ENCODE assay signal across 27 cellular contexts in the genomic region with DNA sequence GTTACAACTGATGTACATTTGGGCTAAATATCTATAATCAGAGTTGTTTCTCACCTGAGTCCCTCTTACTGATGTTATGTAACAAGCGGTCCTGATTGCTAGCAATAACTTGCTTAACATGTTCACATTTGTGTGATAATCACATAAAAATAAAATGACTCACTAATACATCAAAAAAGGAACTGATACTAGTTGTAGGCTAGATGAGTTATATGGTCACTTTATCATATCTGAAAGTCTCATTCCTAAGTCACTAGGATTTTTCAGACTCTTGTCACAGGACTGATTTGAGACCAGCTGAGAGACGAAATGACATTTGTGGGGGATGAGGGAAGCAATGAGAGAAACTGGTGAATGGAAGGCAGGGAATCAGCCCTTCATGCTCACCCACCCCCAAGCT. TPM values are rescaled to one million over a fixed set of nuclear protein-coding genes. Genes with fewer than 3 reads are reported as not detected.
DNase-seq lines count a peak whose midpoint lies in the region; ATAC-seq, FAIRE-seq and TF ChIP-seq lines count a peak whose summit lies in the region.
"Had no signal": no experiment of that assay in that cellular context is flagged by ENCODE, and none has a peak within 500 bp of the region (broad histone marks: within the 10 kb centered on the region; RNA-seq: fewer than 3 reads in every experiment).

No MANE protein-coding gene starts in this region.

- H4K20me1 ChIP-seq in Karpas-422 (ENCODE audit: insufficient read depth, low read depth, low read length), result no peaks in the 10 kb centered on the region

- peak; percentile 50 for DNase-seq in Karpas-422
- no peak for DNase-seq in pancreas
- no peak for DNase-seq in ascending aorta (ENCODE audit: low spot score in 2 of 2)
- DNase-seq in GOT3 (lab: John Stamatoyannopoulos, UW), result no peak
- no peak for DNase-seq in NK-92 (lab: John Stamatoyannopoulos, UW; ENCODE audit: unreplicated experiment)
- DNase-seq: Caco-2; CD4-positive, alpha-beta T cell; GDM1; MM.1S; NCI-H1092; NCI-H146; NCI-H2029 treated with DMSO at 0.1 percent for 48 hours; NCI-H2171; NK-92 treated with Interleukin-12 subunit alpha and Interleukin-12 subunit beta, amount 100 ng/mL, for 24 hours; T-helper 17 cell had no signal

- no peaks in the 10 kb centered on the region for H3K79me2 ChIP-seq in Karpas-422 (ENCODE audit: low read length)

- TF ChIP-seq CTCF in pancreas (IDR thresholded peaks at IDR 0.05), result no peak
- TF ChIP-seq CTCF in ascending aorta (IDR thresholded peaks at IDR 0.05), result no peak

- H2AFZ ChIP-seq in Karpas-422 (ENCODE audit: low read length), result no peak overlapping the region
- H2AFZ ChIP-seq: GM23338 had no signal

- no peaks in the 10 kb centered on the region for H3K9me2 ChIP-seq in Karpas-422 (replicated peaks; ENCODE audit: insufficient read depth, low read length)

- H3K4me2 ChIP-seq in Karpas-422 (ENCODE audit: low read depth, low read length, poor library complexity, severe bottlenecking), result no peak overlapping the region
- H3K4me2 ChIP-seq: GM23338 had no signal

- 34 to 41% methylated on average over 2 of the region's 2 CpGs for WGBS in pancreas, 2 donors

- H3K4me3 ChIP-seq in Karpas-422 (ENCODE audit: low read length), result no peak overlapping the region
- no peak overlapping the region for H3K4me3 ChIP-seq in pancreas
- no peak overlapping the region for H3K4me3 ChIP-seq in ascending aorta
- H3K4me3 ChIP-seq: GM23338 had no signal

- no peaks in the 10 kb centered on the region for H3K4me1 ChIP-seq in Karpas-422 (ENCODE audit: low read length)
- no peaks in the 10 kb centered on the region for H3K4me1 ChIP-seq in pancreas
- H3K4me1 ChIP-seq in ascending aorta, result no peaks in the 10 kb centered on the region
- H3K4me1 ChIP-seq: Caco-2 had no signal

- FAIRE-seq in pancreas (lab: Jason Lieb, UNC), result no peak
- FAIRE-seq: A204.1, RCC 7860 had no signal

- ATAC-seq in GM18508 (IDR thresholded peaks at IDR 0.05; ENCODE audit: insufficient read depth, unreplicated experiment) (peak; percentile 82), GM18907 (IDR thresholded peaks at IDR 0.05; ENCODE audit: unreplicated experiment) (peak; percentile 64), HG02759 (IDR thresholded peaks at IDR 0.05; ENCODE audit: unreplicated experiment) (peak; percentile 48), pancreas (no peak)
- ATAC-seq: GM23338, HCT116, Right ventricle myocardium inferior, T-helper 17 cell had no signal

- intact Hi-C loops in pancreas (cut with DNase I), result no loop called here
- intact Hi-C loops in ascending aorta (cut with DNase I), result no loop called here

- H3K36me3 ChIP-seq in Karpas-422 (ENCODE audit: insufficient read depth, low read length) (no peaks in the 10 kb centered on the region), pancreas (no peaks in the 10 kb centered on the region), ascending aorta (no peaks in the 10 kb centered on the region)

- H3K9me3 ChIP-seq in Karpas-422 (ENCODE audit: low read length) (no peaks in the 10 kb centered on the region), pancreas (no peaks in the 10 kb centered on the region), ascending aorta (no peaks in the 10 kb centered on the region)
- H3K9me3 ChIP-seq: Caco-2 had no signal

- H3K27ac ChIP-seq in Karpas-422 (ENCODE audit: low read length), result no peak overlapping the region
- no peak overlapping the region for H3K27ac ChIP-seq in pancreas
- no peak overlapping the region for H3K27ac ChIP-seq in ascending aorta

- H3K9ac ChIP-seq in Karpas-422 (ENCODE audit: low read length), result no peak overlapping the region

- H3K27me3 ChIP-seq in Karpas-422 (ENCODE audit: low read length) (no peaks in the 10 kb centered on the region), pancreas (peaks cover 0 to 27% (median 2%) of the 10 kb centered on the region in 4 donors), ascending aorta (no peaks in the 10 kb centered on the region)

RNA-seq across cellular contexts. Expression of gene NKX2-1, which starts 34.3 kb away (rescaled TPM):
- total RNA-seq in Karpas-422 (2014; rRNA removed; shearing (Covaris generic); ENCODE audit: low replicate concordance), result not detected in 2 replicates
- under 1 TPM in 1 of 6 donors, not detected in 5; 0.25 TPM for total RNA-seq in pancreas
- polyA plus RNA-seq in pancreas, result not detected
- not detected for total RNA-seq in ascending aorta
- total RNA-seq: CD4-positive, alpha-beta T cell; GM23338; LHCN-M2; OCI-LY7; Right ventricle myocardium inferior; SK-MEL-5; T-helper 17 cell had no signal
- polyA plus RNA-seq: BJ, GM23338 had no signal

Comparison
In these comparisons a context has a peak if more than half of its experiments do, and no peak if none do; other contexts are left out.
1. ATAC-seq: peak in GM18508 (single experiment), GM18907 (single experiment) and HG02759 (single experiment); none in pancreas (0 of 4).